ENCODE assay signal across 2 cellular contexts in the genomic region with DNA sequence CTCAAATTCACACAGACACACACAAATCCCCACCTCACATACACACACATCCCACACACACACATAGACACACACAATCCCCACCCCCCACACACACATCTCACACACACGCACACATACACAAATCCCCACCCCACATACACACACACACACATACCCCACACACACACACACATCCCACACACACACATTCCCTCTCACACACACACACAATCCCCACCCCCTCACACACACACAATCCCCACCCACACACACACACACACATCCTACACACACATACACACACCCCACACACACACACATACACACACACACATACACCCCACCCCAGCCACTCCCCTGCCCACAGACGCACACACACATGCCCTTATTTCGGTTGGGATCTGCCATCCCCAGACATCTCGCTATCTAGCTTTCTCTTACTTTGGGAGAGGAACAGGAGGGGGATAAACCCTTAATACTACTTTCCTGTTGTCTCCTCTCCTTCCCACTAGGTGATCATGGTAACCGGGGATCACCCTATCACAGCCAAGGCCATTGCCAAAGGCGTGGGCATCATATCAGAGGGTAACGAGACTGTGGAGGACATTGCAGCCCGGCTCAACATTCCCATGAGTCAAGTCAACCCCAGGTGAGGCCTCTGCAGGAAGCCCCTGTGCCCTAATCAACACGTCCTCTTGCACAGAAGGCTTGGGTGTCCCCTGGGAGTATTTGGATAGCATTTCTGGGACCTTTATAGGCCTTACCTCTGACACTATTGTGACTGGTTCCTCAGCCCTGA.
TF ChIP-seq lines count a peak whose summit lies in the region.

No MANE protein-coding gene starts in this region.

TF ChIP-seq in IMR-90, 13 proteins besides CTCF, POLR2A, EP300 and RAD21:
- TF ChIP-seq USF2 (IDR thresholded peaks at IDR 0.05; ENCODE audit: low read depth, low read length), result no peak
- no peak for TF ChIP-seq MXI1 (IDR thresholded peaks at IDR 0.05; ENCODE audit: borderline replicate concordance, low read depth, low read length)
- no peak for TF ChIP-seq RCOR1 (IDR thresholded peaks at IDR 0.05; ENCODE audit: insufficient replicate concordance, low read length)
- TF ChIP-seq ELK1 (IDR thresholded peaks at IDR 0.05; ENCODE audit: borderline replicate concordance, low read depth, low read length), result no peak
- TF ChIP-seq BHLHE40 (IDR thresholded peaks at IDR 0.05; ENCODE audit: low read depth, low read length), result no peak
- no peak for TF ChIP-seq MAFK (IDR thresholded peaks at IDR 0.05; ENCODE audit: low read depth, low read length)
TF ChIP-seq in IMR-90: peak in this region for 0.

TF ChIP-seq in K562, 482 proteins besides CTCF, POLR2A, EP300 and RAD21:
- TF ChIP-seq STAT6 (CRISPR knock-in tag; IDR thresholded peaks at IDR 0.05) (no peak), EGR1 (conservative IDR thresholded peaks at IDR 0.05) (0 out of 2 replicates have a peak, but pooled peaks have one; percentile 12)
